ENCODE assay signal across 25 cellular contexts in the genomic region with DNA sequence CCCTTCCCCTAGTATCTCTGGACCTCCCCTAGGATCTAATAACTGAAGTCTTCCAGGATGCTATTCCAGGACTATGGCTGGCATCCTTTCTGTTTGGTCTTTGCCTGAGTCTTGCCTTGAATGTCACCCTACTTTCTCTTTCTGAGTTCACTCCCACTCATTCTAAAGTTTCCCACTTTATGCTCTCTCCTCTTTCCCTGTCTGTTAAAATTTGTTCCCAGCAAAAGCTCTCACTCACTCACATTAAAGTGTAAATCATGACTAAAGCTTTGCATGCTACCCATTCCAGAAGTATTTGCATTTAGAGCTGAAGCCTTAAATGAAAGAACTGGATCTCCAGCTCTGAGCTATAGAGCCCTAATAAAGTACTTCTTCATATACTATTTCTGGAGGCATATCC.
"Had no signal": no experiment of that assay in that cellular context is flagged by ENCODE, and none has a peak within 500 bp of the region (broad histone marks: within the 10 kb centered on the region; RNA-seq: fewer than 3 reads in every experiment).

No MANE protein-coding gene starts in this region.

- H3K4me1 ChIP-seq: colonic mucosa, gastrocnemius medialis, heart right ventricle, left lung, lower lobe of right lung had no signal

- DNase-seq: colonic mucosa; cortex of kidney; effector CD8-positive, alpha-beta T cell; effector memory CD8-positive, alpha-beta T cell; endodermal cell; erythroblast; esophagus squamous epithelium; foreskin fibroblast; foreskin melanocyte; gastrocnemius medialis; glutamatergic neuron; heart right ventricle; hippocampal formation; islet precursor cell; kidney; kidney glomerular epithelial cell; left colon; left lung; left ventricle myocardium superior; lower lobe of right lung; mesenchymal stem cell; mucosa of descending colon; naive B cell had no signal

- H3K27ac ChIP-seq: colonic mucosa, epithelial cell of prostate, esophagus squamous epithelium, gastrocnemius medialis, heart right ventricle, left lung, lower lobe of right lung had no signal

- ATAC-seq: effector memory CD8-positive, alpha-beta T cell; esophagus mucosa; gastrocnemius medialis; heart right ventricle; left colon; left lung; left ventricle myocardium superior; lower lobe of right lung; mucosa of descending colon had no signal

- H3K36me3 ChIP-seq: colonic mucosa, esophagus squamous epithelium, gastrocnemius medialis, heart right ventricle, left lung, lower lobe of right lung had no signal

- H3K9me3 ChIP-seq: colonic mucosa, esophagus squamous epithelium, gastrocnemius medialis, heart right ventricle, left lung, lower lobe of right lung, mucosa of descending colon had no signal

- H3K4me3 ChIP-seq: colonic mucosa, esophagus squamous epithelium, gastrocnemius medialis, heart right ventricle, left lung, lower lobe of right lung, mucosa of descending colon had no signal

- H3K27me3 ChIP-seq: colonic mucosa, esophagus squamous epithelium, gastrocnemius medialis, heart right ventricle, left lung had no signal
